Comparison of ENCODE assay signal across 16 cellular contexts in the genomic region with DNA sequence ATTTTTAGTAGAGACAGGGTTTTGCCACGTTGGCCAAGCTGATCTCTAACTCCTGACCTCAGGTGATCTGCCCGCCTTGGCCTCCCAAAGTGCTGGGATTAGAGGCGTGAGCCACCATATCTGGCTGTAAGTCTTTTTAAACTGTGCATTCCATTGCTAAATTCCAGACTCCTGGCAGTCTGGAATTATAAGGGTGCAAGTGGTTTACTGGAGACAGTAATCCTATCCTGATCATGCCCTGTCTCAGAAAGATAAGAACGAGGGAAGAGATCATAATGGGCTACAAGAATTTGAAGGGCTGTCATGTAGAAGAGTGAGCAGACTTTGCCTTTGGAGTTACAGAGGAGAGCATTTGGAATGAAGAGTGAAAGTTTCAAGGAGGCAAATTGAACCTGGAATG. TPM values are rescaled to one million over a fixed set of nuclear protein-coding genes. Genes with fewer than 3 reads are reported as not detected.
DNase-seq lines count a peak whose midpoint lies in the region; ATAC-seq and TF ChIP-seq lines count a peak whose summit lies in the region.
"Had no signal": no experiment of that assay in that cellular context is flagged by ENCODE, and none has a peak within 500 bp of the region (broad histone marks: within the 10 kb centered on the region; RNA-seq: fewer than 3 reads in every experiment).

No MANE protein-coding gene starts in this region.

- DNase-seq in cardiac muscle cell (ENCODE audit: low read depth in 1 of 2, low spot score in 1 of 2) (no peak), right atrium auricular region (ENCODE audit: low spot score) (no peak), esophagus muscularis mucosa (ENCODE audit: extremely low spot score) (peak; percentile 14), neural progenitor cell (ENCODE audit: low spot score) (no peak), PC-3 (no peak), ascending aorta (ENCODE audit: low spot score in 2 of 2) (no peak), NCI-H2171 (lab: John Stamatoyannopoulos, UW) (no peak)
- DNase-seq: 8988T; CD8-positive, alpha-beta T cell; DMS 273 treated with DMSO at 0.1 percent for 48 hours; DMS53; DND-41; EL; H9 had no signal

- H3K4me3 ChIP-seq in cardiac muscle cell = no peak overlapping the region
- H3K4me3 ChIP-seq in right atrium auricular region = no peak overlapping the region
- H3K4me3 ChIP-seq in esophagus muscularis mucosa = no peak overlapping the region
- H3K4me3 ChIP-seq in neural progenitor cell = no peak overlapping the region
- no peak overlapping the region for H3K4me3 ChIP-seq in PC-3 (ENCODE audit: low read length)
- no peak overlapping the region for H3K4me3 ChIP-seq in ascending aorta
- H3K4me3 ChIP-seq: BLaER1 treated with 17β-estradiol and CSF1 and Interleukin-3, amounts not matched to agents 10 nM and 100 nM; GM12878 had no signal

- TF ChIP-seq CTCF in cardiac muscle cell (IDR thresholded peaks at IDR 0.05; ENCODE audit: low read depth, low read length) (no peak), right atrium auricular region (IDR thresholded peaks at IDR 0.05) (no peak), esophagus muscularis mucosa (IDR thresholded peaks at IDR 0.05) (no peak), neural progenitor cell (IDR thresholded peaks at IDR 0.05) (no peak), PC-3 (conservative IDR thresholded peaks at IDR 0.05; ENCODE audit: low read depth, low read length) (no peak), ascending aorta (IDR thresholded peaks at IDR 0.05) (no peak)

- no peak for TF ChIP-seq POLR2A in esophagus muscularis mucosa (IDR thresholded peaks at IDR 0.05; ENCODE audit: low read depth)

- H3K27ac ChIP-seq in cardiac muscle cell (peak overlapping the region; percentile 11), right atrium auricular region (no peak overlapping the region), esophagus muscularis mucosa (replicated peaks in 1 of 4) (no peak overlapping the region), neural progenitor cell (no peak overlapping the region), PC-3 (ENCODE audit: low read length) (no peak overlapping the region), ascending aorta (no peak overlapping the region)
- H3K27ac ChIP-seq: BLaER1 treated with 17β-estradiol and CSF1 and Interleukin-3, amounts not matched to agents 10 nM and 100 nM had no signal

- POLR2A ChIA-PET in PC-3 (lab: Charles Lee; ENCODE audit: unreplicated experiment) = no interaction called here

- H3K4me1 Mint-ChIP-seq in neural progenitor cell = peaks cover 31% of the 10 kb centered on the region

- H3K4me2 ChIP-seq in neural progenitor cell (no peak overlapping the region), PC-3 (ENCODE audit: low read length) (no peak overlapping the region)
- H3K4me2 ChIP-seq: BLaER1 treated with 17β-estradiol and CSF1 and Interleukin-3, amounts not matched to agents 10 nM and 100 nM had no signal

- H3K27me3 Mint-ChIP-seq in neural progenitor cell (ENCODE audit: insufficient read depth, low read depth) = peaks cover 14% of the 10 kb centered on the region

- WGBS in esophagus muscularis mucosa = 73% methylated on average over 4 of the region's 4 CpGs

- intact Hi-C loops in esophagus muscularis mucosa (cut with DNase I) (no loop called here), PC-3 (cut with micrococcal nuclease) (no loop called here), ascending aorta (cut with DNase I) (no loop called here)

- no peak for ATAC-seq in PC-3
- ATAC-seq: CD8-positive, alpha-beta T cell; GM12878 had no signal

- TF ChIP-seq EP300 in esophagus muscularis mucosa (IDR thresholded peaks at IDR 0.05) = no peak

- H3K36me3 Mint-ChIP-seq in neural progenitor cell = no peaks in the 10 kb centered on the region
- H3K36me3 Mint-ChIP-seq: CD8-positive, alpha-beta T cell had no signal

- H3K9ac ChIP-seq in neural progenitor cell = no peak overlapping the region
- no peak overlapping the region for H3K9ac ChIP-seq in PC-3 (ENCODE audit: low read length)
- H3K9ac ChIP-seq: BLaER1 treated with 17β-estradiol and CSF1 and Interleukin-3, amounts not matched to agents 10 nM and 100 nM had no signal

- H3K79me2 ChIP-seq in neural progenitor cell (ENCODE audit: low read depth) (no peaks in the 10 kb centered on the region), PC-3 (ENCODE audit: low read length) (no peaks in the 10 kb centered on the region)

- no peaks in the 10 kb centered on the region for H3K9me3 ChIP-seq in cardiac muscle cell (ENCODE audit: low read depth)
- H3K9me3 ChIP-seq in right atrium auricular region = no peaks in the 10 kb centered on the region
- H3K9me3 ChIP-seq in esophagus muscularis mucosa = no peaks in the 10 kb centered on the region
- no peaks in the 10 kb centered on the region for H3K9me3 ChIP-seq in neural progenitor cell (ENCODE audit: low read depth)
- no peaks in the 10 kb centered on the region for H3K9me3 ChIP-seq in PC-3 (ENCODE audit: low read length)
- no peaks in the 10 kb centered on the region for H3K9me3 ChIP-seq in ascending aorta
- H3K9me3 ChIP-seq: BLaER1 treated with 17β-estradiol and CSF1 and Interleukin-3, amounts not matched to agents 10 nM and 100 nM had no signal

- BruUV-seq in PC-3 (replicated peaks; lab: Mats Ljungman, UMichigan) = no TSS peak

- H3K4me1 ChIP-seq in cardiac muscle cell (ENCODE audit: low read depth) (peaks cover 9% of the 10 kb centered on the region), right atrium auricular region (no peaks in the 10 kb centered on the region), esophagus muscularis mucosa (no peaks in the 10 kb centered on the region), neural progenitor cell (peaks cover 17% of the 10 kb centered on the region), PC-3 (ENCODE audit: insufficient read depth, low read length) (peaks cover 21% of the 10 kb centered on the region), ascending aorta (no peaks in the 10 kb centered on the region)

- H3K27me3 ChIP-seq in cardiac muscle cell (no peaks in the 10 kb centered on the region), right atrium auricular region (no peaks in the 10 kb centered on the region), esophagus muscularis mucosa (peaks cover 0 to 17% (median 0%) of the 10 kb centered on the region in 4 donors), neural progenitor cell (no peaks in the 10 kb centered on the region), PC-3 (ENCODE audit: low read length) (no peaks in the 10 kb centered on the region), ascending aorta (no peaks in the 10 kb centered on the region)
- H3K27me3 ChIP-seq: BLaER1 treated with 17β-estradiol and CSF1 and Interleukin-3, amounts not matched to agents 10 nM and 100 nM had no signal

- H4K20me1 ChIP-seq in neural progenitor cell (ENCODE audit: low read depth) (no peaks in the 10 kb centered on the region), PC-3 (ENCODE audit: low read length) (no peaks in the 10 kb centered on the region)
- H4K20me1 ChIP-seq: BLaER1 treated with 17β-estradiol and CSF1 and Interleukin-3, amounts not matched to agents 10 nM and 100 nM had no signal

- H3K4me3 Mint-ChIP-seq in neural progenitor cell = no peak overlapping the region
- H3K4me3 Mint-ChIP-seq: CD8-positive, alpha-beta T cell; H9 had no signal

- no peaks in the 10 kb centered on the region for H3K9me2 ChIP-seq in PC-3 (replicated peaks; ENCODE audit: low read length)

- peak overlapping the region; percentile 1 for H3K27ac Mint-ChIP-seq in neural progenitor cell
- H3K27ac Mint-ChIP-seq: CD8-positive, alpha-beta T cell had no signal

- CTCF ChIA-PET in PC-3 (lab: Charles Lee) = no interaction called here

- no peaks in the 10 kb centered on the region for H3K9me3 Mint-ChIP-seq in neural progenitor cell
- H3K9me3 Mint-ChIP-seq: CD8-positive, alpha-beta T cell; H9 had no signal

- H3K36me3 ChIP-seq in cardiac muscle cell (no peaks in the 10 kb centered on the region), right atrium auricular region (no peaks in the 10 kb centered on the region), esophagus muscularis mucosa (no peaks in the 10 kb centered on the region), neural progenitor cell (no peaks in the 10 kb centered on the region), PC-3 (ENCODE audit: low read depth, low read length) (no peaks in the 10 kb centered on the region), ascending aorta (no peaks in the 10 kb centered on the region)
- H3K36me3 ChIP-seq: BLaER1 treated with 17β-estradiol and CSF1 and Interleukin-3, amounts not matched to agents 10 nM and 100 nM had no signal

- H3F3A ChIP-seq in neural progenitor cell (ENCODE audit: low read depth) (peaks cover 20% of the 10 kb centered on the region), PC-3 (ENCODE audit: low read length, unreplicated experiment) (no peaks in the 10 kb centered on the region)

- H2AFZ ChIP-seq in neural progenitor cell (replicated peaks) (no peak overlapping the region), PC-3 (ENCODE audit: low read length) (no peak overlapping the region)

RNA-seq across cellular contexts. Expression of gene SLC4A8, which starts 6.8 kb away (rescaled TPM):
- 3.5 and 4.9 TPM in 2 replicates for total RNA-seq in cardiac muscle cell
- 1.9 and 9.8 TPM in 2 replicates for polyA plus RNA-seq in cardiac muscle cell
- 1 to 10 TPM in 1 of 2 donors, under 1 TPM in 1; 0.28 to 1.1 TPM for total RNA-seq in right atrium auricular region
- 1 to 10 TPM in 1 of 4 donors, under 1 TPM in 3; 0.46 to 1.7 (median 0.90) TPM for total RNA-seq in esophagus muscularis mucosa
- 10.1 and 132 TPM in 2 replicates for total RNA-seq in neural progenitor cell (ENCODE audit: low replicate concordance)
- total RNA-seq in PC-3 (2014; rRNA removed) = 3.3 and 4.2 TPM in 2 replicates
- not detected for total RNA-seq in ascending aorta

RNA-seq across cellular contexts. Expression of gene GALNT6, which starts 26.6 kb away (rescaled TPM):
- total RNA-seq in cardiac muscle cell (5.4 and 8.0 TPM in 2 replicates), right atrium auricular region (1 to 10 TPM; 1.3 to 2.8 TPM), esophagus muscularis mucosa (1 to 10 TPM; 1.4 to 5.8 (median 3.1) TPM), neural progenitor cell (ENCODE audit: low replicate concordance) (1.5 TPM in 1 of 2 replicates, not detected in the other), PC-3 (2014; rRNA removed) (93.4 and 101 TPM in 2 replicates), ascending aorta (67.2 TPM)
- 4.3 and 5.2 TPM in 2 replicates for polyA plus RNA-seq in cardiac muscle cell
